In the genomic region with DNA sequence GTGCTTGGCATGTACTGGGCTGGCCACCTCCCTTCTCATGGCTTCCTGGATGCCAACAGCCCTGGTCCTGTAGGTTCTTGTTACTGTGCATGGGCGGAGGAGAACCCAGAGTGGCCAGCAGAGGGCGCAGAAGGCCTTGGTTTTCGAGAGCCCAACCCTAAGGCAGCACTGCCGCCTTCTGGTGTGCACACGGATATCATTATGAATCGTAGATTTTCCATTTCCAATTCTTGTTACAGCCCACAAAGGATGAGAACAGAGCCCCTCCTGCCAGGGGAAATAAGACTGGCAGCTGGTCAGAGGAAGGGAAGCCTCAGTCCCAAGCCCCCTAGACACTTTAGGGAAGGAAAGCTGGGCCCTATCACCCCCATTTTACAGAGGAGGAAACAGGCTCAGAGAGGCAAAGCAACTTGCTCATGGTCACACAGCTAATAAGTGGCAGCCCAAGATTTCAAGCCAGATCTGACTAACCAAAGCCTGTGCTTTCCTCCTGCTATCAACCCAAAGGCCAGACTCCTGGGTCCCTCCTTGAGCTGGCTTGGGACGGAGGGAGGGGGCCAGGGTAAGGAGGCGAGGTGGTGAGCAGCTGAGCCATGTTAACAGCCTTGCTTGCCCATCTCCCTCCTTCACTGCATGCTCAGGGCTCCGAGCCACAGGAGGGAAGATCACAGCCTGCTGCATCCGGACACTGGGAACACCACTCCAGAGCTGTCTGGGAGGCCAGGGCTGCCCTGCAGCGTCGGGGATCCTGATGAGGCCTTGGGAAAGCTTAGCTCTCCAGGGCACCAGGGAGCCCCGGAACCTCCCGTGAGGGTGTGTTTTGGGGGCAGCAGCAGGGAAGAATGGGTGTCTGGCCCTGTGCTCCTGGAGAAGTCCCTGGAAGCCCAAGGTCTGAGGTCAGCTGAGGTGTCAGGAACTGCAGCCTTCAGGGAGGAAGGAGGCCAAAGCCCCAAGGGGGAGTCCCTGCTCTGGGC, we compare ENCODE assay signal across 1 cellular context.
A peak's percentile ranks its signal among the peaks of the same experiment; 100 is the strongest.
TF ChIP-seq lines count a peak whose summit lies in the region.
"Not testable (repeated sequence)": the region's sequence is repeated elsewhere in the genome, so short reads cannot be mapped to it uniquely, and the experiment has no call there.

No MANE protein-coding gene starts in this region.

TF ChIP-seq in K562, 482 proteins besides CTCF, POLR2A, EP300 and RAD21:
- TF ChIP-seq JUND (IDR thresholded peaks at IDR 0.05; ENCODE audit: borderline replicate concordance, low read depth, low read length) = peak; percentile 18; the same call in 1 of the 2 replicates
- not testable (repeated sequence) for TF ChIP-seq JUND (tag; IDR thresholded peaks at IDR 0.05; ENCODE audit: borderline replicate concordance, low read depth, low read length)
- peak; percentile 88 for TF ChIP-seq RBM25 (IDR thresholded peaks at IDR 0.05; ENCODE audit: low read depth, low read length, severe bottlenecking)
- TF ChIP-seq CREM (IDR thresholded peaks at IDR 0.05; ENCODE audit: low read depth) = 0 out of 2 replicates have a peak, but pooled peaks have one; percentile 14
- 0 out of 2 replicates have a peak, but pooled peaks have one; percentile 32 for TF ChIP-seq CBX1 (IDR thresholded peaks at IDR 0.05; ENCODE audit: low read depth)
- TF ChIP-seq SMARCA5 (IDR thresholded peaks at IDR 0.05) = peak; percentile 83; the same call in 1 of the 2 replicates
- peak; percentile 25 for TF ChIP-seq PHF20 (IDR thresholded peaks at IDR 0.05; ENCODE audit: partially characterized antibody)
- TF ChIP-seq BCOR (IDR thresholded peaks at IDR 0.05) = peak; percentile 97
- peak; percentile 40 for TF ChIP-seq ZFP36 (IDR thresholded peaks at IDR 0.05; ENCODE audit: low read depth, low read length, partially characterized antibody)
- peak; percentile 30 to 82; a peak in 3 of 4 replicates for TF ChIP-seq KDM1A (IDR thresholded peaks at IDR 0.05)
- TF ChIP-seq, protein P1, sequence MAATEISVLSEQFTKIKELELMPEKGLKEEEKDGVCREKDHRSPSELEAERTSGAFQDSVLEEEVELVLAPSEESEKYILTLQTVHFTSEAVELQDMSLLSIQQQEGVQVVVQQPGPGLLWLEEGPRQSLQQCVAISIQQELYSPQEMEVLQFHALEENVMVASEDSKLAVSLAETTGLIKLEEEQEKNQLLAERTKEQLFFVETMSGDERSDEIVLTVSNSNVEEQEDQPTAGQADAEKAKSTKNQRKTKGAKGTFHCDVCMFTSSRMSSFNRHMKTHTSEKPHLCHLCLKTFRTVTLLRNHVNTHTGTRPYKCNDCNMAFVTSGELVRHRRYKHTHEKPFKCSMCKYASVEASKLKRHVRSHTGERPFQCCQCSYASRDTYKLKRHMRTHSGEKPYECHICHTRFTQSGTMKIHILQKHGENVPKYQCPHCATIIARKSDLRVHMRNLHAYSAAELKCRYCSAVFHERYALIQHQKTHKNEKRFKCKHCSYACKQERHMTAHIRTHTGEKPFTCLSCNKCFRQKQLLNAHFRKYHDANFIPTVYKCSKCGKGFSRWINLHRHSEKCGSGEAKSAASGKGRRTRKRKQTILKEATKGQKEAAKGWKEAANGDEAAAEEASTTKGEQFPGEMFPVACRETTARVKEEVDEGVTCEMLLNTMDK (IDR thresholded peaks at IDR 0.05; ENCODE audit: borderline replicate concordance, insufficient read depth, low read depth, low read length, poor library complexity, severe bottlenecking) = peak; percentile 67
- 0 out of 2 replicates have a peak, but pooled peaks have one; percentile 44 for TF ChIP-seq HDAC2 (IDR thresholded peaks at IDR 0.05)
- peak; percentile 85 for TF ChIP-seq SMC3 (conservative IDR thresholded peaks at IDR 0.05; ENCODE audit: insufficient read depth, low read depth, low read length)
